In genomic region chr9:137606005-137606601, GRCh38 we compare ENCODE assay signal across 6 cellular contexts. TPM values are rescaled to one million over a fixed set of nuclear protein-coding genes. Genes with fewer than 3 reads are reported as not detected.
DNase-seq lines count a peak whose midpoint lies in the region; ATAC-seq and TF ChIP-seq lines count a peak whose summit lies in the region.

No MANE protein-coding gene starts in this region.

- no peaks in the 10 kb centered on the region for H3K27me3 ChIP-seq in CD4-positive, CD25-positive, alpha-beta regulatory T cell (ENCODE audit: control insufficient read depth, insufficient read depth, low read length)

- peaks cover 4 to 23% (median 8%) of the 10 kb centered on the region in 4 donors for H3K4me1 Mint-ChIP-seq in CD4-positive, CD25-positive, alpha-beta regulatory T cell
- peaks cover 17% of the 10 kb centered on the region for H3K4me1 Mint-ChIP-seq in activated B cell treated with CpG ODN at 0.5 μM for 24 hours

- ATAC-seq in CD4-positive, CD25-positive, alpha-beta regulatory T cell (ENCODE audit: low read depth in 2 of 2) = no peak
- ATAC-seq in activated B cell treated with CpG ODN at 0.5 μM for 24 hours (ENCODE audit: low read depth) = no peak

- H3K9me3 Mint-ChIP-seq in CD4-positive, CD25-positive, alpha-beta regulatory T cell = no peaks in the 10 kb centered on the region
- H3K9me3 Mint-ChIP-seq in activated B cell treated with CpG ODN at 0.5 μM for 24 hours = no peaks in the 10 kb centered on the region

- DNase-seq in CD4-positive, CD25-positive, alpha-beta regulatory T cell = peak in 1 of 3 donors; percentile 18
- peak; percentile 39 for DNase-seq in activated B cell treated with CpG ODN at 0.5 μM for 24 hours
- peak; percentile 68 for DNase-seq in left kidney (ENCODE audit: low read depth, low spot score)
- DNase-seq in NCI-H526 treated with DMSO at 0.1 percent for 48 hours (lab: John Stamatoyannopoulos, UW) = no peak
- no peak for DNase-seq in NCI-H1694 (lab: John Stamatoyannopoulos, UW)

- H3K36me3 ChIP-seq in CD4-positive, CD25-positive, alpha-beta regulatory T cell (ENCODE audit: control insufficient read depth, insufficient read depth, low read length) = peaks cover 2% of the 10 kb centered on the region
- no peaks in the 10 kb centered on the region for H3K36me3 ChIP-seq in HEK293 (ENCODE audit: control insufficient read depth in 2 of 2, insufficient read depth in 1 of 2, low read length in 2 of 2)

- H3K27ac ChIP-seq in CD4-positive, CD25-positive, alpha-beta regulatory T cell (ENCODE audit: insufficient read depth, low read length, poor library complexity, severe bottlenecking) = peak overlapping the region; percentile 69
- peak overlapping the region; percentile 72; the same call in 1 of the 2 replicates for H3K27ac ChIP-seq in HEK293 (ENCODE audit: extremely low read depth, low read depth, low read length)

- TF ChIP-seq CTCF in HEK293 (tag by site-specific recombination; IDR thresholded peaks at IDR 0.05) (no peak), activated B cell treated with CpG ODN at 0.5 μM for 24 hours (IDR thresholded peaks at IDR 0.05) (no peak)

- H3K27ac Mint-ChIP-seq in CD4-positive, CD25-positive, alpha-beta regulatory T cell = peak overlapping the region in 1 of 3 donors; percentile 90
- H3K27ac Mint-ChIP-seq in activated B cell treated with CpG ODN at 0.5 μM for 24 hours = no peak overlapping the region

- peaks cover 23% of the 10 kb centered on the region for H3K4me1 ChIP-seq in CD4-positive, CD25-positive, alpha-beta regulatory T cell (ENCODE audit: control insufficient read depth, insufficient read depth, low read length, poor library complexity, severe bottlenecking)
- H3K4me1 ChIP-seq in HEK293 (ENCODE audit: control insufficient read depth, insufficient read depth, low read length) = no peaks in the 10 kb centered on the region

- no peaks in the 10 kb centered on the region for H3K36me3 Mint-ChIP-seq in CD4-positive, CD25-positive, alpha-beta regulatory T cell
- H3K36me3 Mint-ChIP-seq in activated B cell treated with CpG ODN at 0.5 μM for 24 hours (ENCODE audit: low read depth) = no peaks in the 10 kb centered on the region

- intact Hi-C loops in activated B cell treated with CpG ODN at 0.5 μM for 24 hours (cut with micrococcal nuclease) = no loop called here

- CTCF ChIA-PET in HEK293 (lab: Yijun Ruan, JAX) = no interaction called here
- CTCF ChIA-PET in activated B cell treated with CpG ODN at 0.5 μM for 24 hours (lab: Charles Lee) = no interaction called here

- no peaks in the 10 kb centered on the region for H3K27me3 Mint-ChIP-seq in CD4-positive, CD25-positive, alpha-beta regulatory T cell
- no peaks in the 10 kb centered on the region for H3K27me3 Mint-ChIP-seq in activated B cell treated with CpG ODN at 0.5 μM for 24 hours

- POLR2A ChIA-PET in HEK293 (lab: Yijun Ruan, JAX) = interaction anchor here (1.4 to 2.3 kb wide), 2 partner anchors 8 to 15 kb away, joined by 5 to 43 read pairs; partner anchors contain the start of gene ZMYND19
- POLR2A ChIA-PET in activated B cell treated with CpG ODN at 0.5 μM for 24 hours (lab: Charles Lee) = interaction anchor here (1.0 kb wide), 1 partner anchor 10 kb away, joined by 4 read pairs; no protein-coding TSS in a partner anchor

- peak overlapping the region; percentile 44 for H3K4me3 ChIP-seq in CD4-positive, CD25-positive, alpha-beta regulatory T cell (ENCODE audit: low read depth, low read length)
- peak overlapping the region; percentile 66 for H3K4me3 ChIP-seq in HEK293 (ENCODE audit: low read depth, low read length)

- H3K9me3 ChIP-seq in CD4-positive, CD25-positive, alpha-beta regulatory T cell (ENCODE audit: control insufficient read depth in 2 of 2, low read length in 2 of 2) = no peaks in the 10 kb centered on the region
- no peaks in the 10 kb centered on the region for H3K9me3 ChIP-seq in HEK293 (ENCODE audit: control insufficient read depth, insufficient read depth, low read depth, low read length)

- peak overlapping the region; percentile 81 to 90 (median 88) for H3K4me3 Mint-ChIP-seq in CD4-positive, CD25-positive, alpha-beta regulatory T cell
- H3K4me3 Mint-ChIP-seq in activated B cell treated with CpG ODN at 0.5 μM for 24 hours = peak overlapping the region; percentile 75

TF ChIP-seq in HEK293, 187 proteins besides CTCF, POLR2A, EP300 and RAD21 (continues in another document):
- TF ChIP-seq ZNF140 (tag by site-specific recombination; IDR thresholded peaks at IDR 0.05) (no peak), GLIS2 (tag by site-specific recombination; IDR thresholded peaks at IDR 0.05) (peak; percentile 71), ZBTB20 (tag by site-specific recombination; IDR thresholded peaks at IDR 0.05) (peak; percentile 10; the same call in 1 of the 2 replicates), ELK4 (IDR thresholded peaks at IDR 0.05; ENCODE audit: borderline replicate concordance, low read depth, low read length) (no peak), SCRT2 (tag by site-specific recombination; IDR thresholded peaks at IDR 0.05) (0 out of 2 replicates have a peak, but pooled peaks have one; percentile 18), ZNF175 (tag by site-specific recombination; IDR thresholded peaks at IDR 0.05) (no peak), ZIC2 (tag by site-specific recombination; IDR thresholded peaks at IDR 0.05) (peak; percentile 89), ZFP37 (tag by site-specific recombination; IDR thresholded peaks at IDR 0.05) (no peak), ZSCAN30 (tag by site-specific recombination; IDR thresholded peaks at IDR 0.05) (peak; percentile 85), ZBTB8A (tag by site-specific recombination; IDR thresholded peaks at IDR 0.05) (peak; percentile 39; the same call in 1 of the 2 replicates), ZBTB26 (tag by site-specific recombination; optimal IDR thresholded peaks at IDR 0.05) (peak; percentile 55), ZNF610 (tag by site-specific recombination; IDR thresholded peaks at IDR 0.05; ENCODE audit: borderline replicate concordance) (no peak), IKZF3 (tag by site-specific recombination; IDR thresholded peaks at IDR 0.05) (peak; percentile 56; the same call in 1 of the 2 replicates), ZNF121 (tag by site-specific recombination; IDR thresholded peaks at IDR 0.05) (0 out of 2 replicates have a peak, but pooled peaks have one; percentile 30), ZNF692 (tag by site-specific recombination; IDR thresholded peaks at IDR 0.05) (no peak; the same call in 1 of the 2 replicates), BCL11B (tag by site-specific recombination; IDR thresholded peaks at IDR 0.05; ENCODE audit: low read depth) (peak; percentile 30; the same call in 1 of the 2 replicates), ZNF433 (tag by site-specific recombination; IDR thresholded peaks at IDR 0.05; ENCODE audit: low read depth) (no peak), GLIS1 (tag by site-specific recombination; IDR thresholded peaks at IDR 0.05) (peak; percentile 90)

RNA-seq across cellular contexts. Expression of gene ARRDC1, which starts 0.6 kb away (rescaled TPM):
- 73.4 TPM for total RNA-seq in CD4-positive, CD25-positive, alpha-beta regulatory T cell
- polyA plus RNA-seq in CD4-positive, CD25-positive, alpha-beta regulatory T cell = 10 to 100 TPM; 45.5 to 54.0 (median 51.4) TPM
- 56.9 and 58.3 TPM in 2 replicates for total RNA-seq in activated B cell treated with CpG ODN at 0.5 μM for 24 hours

RNA-seq across cellular contexts. Expression of gene EHMT1, which starts 12.7 kb away (rescaled TPM):
- 142 TPM for total RNA-seq in CD4-positive, CD25-positive, alpha-beta regulatory T cell
- polyA plus RNA-seq in CD4-positive, CD25-positive, alpha-beta regulatory T cell = 10 to 100 TPM; 17.9 to 20.3 (median 19.3) TPM
- 157 and 163 TPM in 2 replicates for total RNA-seq in activated B cell treated with CpG ODN at 0.5 μM for 24 hours

RNA-seq across cellular contexts. Expression of gene ZMYND19, which starts 15.8 kb away (rescaled TPM):
- total RNA-seq in CD4-positive, CD25-positive, alpha-beta regulatory T cell = 20.4 TPM
- polyA plus RNA-seq in CD4-positive, CD25-positive, alpha-beta regulatory T cell = 1 to 10 TPM; 4.4 to 6.3 (median 5.4) TPM
- total RNA-seq in activated B cell treated with CpG ODN at 0.5 μM for 24 hours = 21.9 and 25.1 TPM in 2 replicates

RNA-seq across cellular contexts. Expression of gene DPH7, which starts 27.4 kb away (rescaled TPM):
- total RNA-seq in CD4-positive, CD25-positive, alpha-beta regulatory T cell = 57.0 TPM
- 10 to 100 TPM; 24.4 to 34.8 (median 28.3) TPM for polyA plus RNA-seq in CD4-positive, CD25-positive, alpha-beta regulatory T cell
- total RNA-seq in activated B cell treated with CpG ODN at 0.5 μM for 24 hours = 39.4 and 43.0 TPM in 2 replicates

RNA-seq across cellular contexts. Expression of gene MRPL41, which starts 54.4 kb away (rescaled TPM):
- 64.3 TPM for total RNA-seq in CD4-positive, CD25-positive, alpha-beta regulatory T cell
- polyA plus RNA-seq in CD4-positive, CD25-positive, alpha-beta regulatory T cell = 10 to 100 TPM; 38.1 to 61.1 (median 43.6) TPM
- total RNA-seq in activated B cell treated with CpG ODN at 0.5 μM for 24 hours = 26.0 and 32.9 TPM in 2 replicates

Comparison
In these comparisons a context has a peak if more than half of its experiments do, and no peak if none do; other contexts are left out.
1. DNase-seq: peak in activated B cell treated with CpG ODN at 0.5 μM for 24 hours (single experiment) and left kidney (single experiment); none in NCI-H526 treated with DMSO at 0.1 percent for 48 hours (single experiment) and NCI-H1694 (single experiment).